8 cellular contexts compared by ENCODE assay signal in the genomic region with DNA sequence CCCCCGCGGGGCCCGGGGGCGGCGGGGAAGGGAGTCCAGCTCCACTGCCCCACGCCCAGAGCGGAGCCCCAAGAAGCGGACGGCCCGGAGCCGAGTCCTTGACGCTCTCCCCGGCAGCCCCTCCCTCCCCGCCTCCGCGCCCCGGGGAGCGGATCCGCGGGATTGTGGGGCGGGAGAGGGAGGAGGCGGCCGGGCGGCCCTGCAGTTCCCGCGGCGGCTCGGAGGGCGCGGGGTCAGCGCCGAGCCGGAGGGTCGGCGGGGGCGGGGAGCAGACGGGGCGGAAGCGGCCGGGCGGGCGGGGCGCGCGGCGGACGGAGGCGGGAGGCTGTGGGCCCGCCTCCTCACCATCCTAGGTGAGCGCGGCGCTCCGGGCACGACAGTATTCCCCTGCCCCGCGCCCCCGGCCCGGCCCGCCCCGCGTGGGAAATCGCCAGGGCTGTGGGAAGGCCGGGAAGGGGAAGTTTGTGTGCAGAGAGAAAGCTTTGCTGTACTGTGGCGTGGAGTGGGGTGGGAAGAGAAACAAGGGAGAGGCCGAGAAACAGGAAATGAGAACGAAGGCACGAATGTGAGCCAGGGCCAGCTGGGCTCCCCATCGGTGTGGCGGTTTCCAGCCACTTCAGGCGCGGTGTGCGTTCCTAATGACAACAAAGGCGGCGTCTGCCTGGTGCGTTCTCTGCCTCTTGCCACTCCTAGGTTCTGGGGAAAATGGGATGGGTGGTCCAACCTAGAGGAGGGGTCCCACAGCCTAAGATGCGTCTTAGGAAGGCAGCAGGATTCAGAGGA. TPM values are rescaled to one million over a fixed set of nuclear protein-coding genes. Genes with fewer than 3 reads are reported as not detected.
DNase-seq lines count a peak whose midpoint lies in the region; ATAC-seq lines count a peak whose summit lies in the region.

No MANE protein-coding gene starts in this region.

- DNase-seq in CD1c-positive myeloid dendritic cell (ENCODE audit: extremely low spot score) (peak; percentile 85), GM19240 (ENCODE audit: insufficient read length, low spot score) (peak; percentile 15), NCI-H82 treated with DMSO at 0.1 percent for 48 hours (lab: John Stamatoyannopoulos, UW; ENCODE audit: unreplicated experiment) (peak; percentile 63), activated T-cell treated with anti-CD3 and anti-CD28 coated beads for 4 hours (peak; percentile 27), myocyte (ENCODE audit: low read depth) (peak; percentile 78)
- peak; percentile 77 for DNase-seq in stimulated activated naive CD8-positive, alpha-beta T cell treated with anti-CD3 and anti-CD28 coated beads, Interleukin-15, Interleukin-2, amounts not matched to agents 100 U/mL and 50 U/mL, for 24 hours

- peak; percentile 35 for ATAC-seq in HG03378 (IDR thresholded peaks at IDR 0.05; ENCODE audit: unreplicated experiment)
- peak; percentile 53 for ATAC-seq in esophagus mucosa
- ATAC-seq in stimulated activated naive CD8-positive, alpha-beta T cell treated with anti-CD3 and anti-CD28 coated beads, Interleukin-15, Interleukin-2, amounts not matched to agents 100 U/mL and 50 U/mL, for 24 hours, result peak; percentile 14

RNA-seq across cellular contexts. Expression of gene KLF12, which starts 1.3 kb away (rescaled TPM):
- 0.88 TPM for total RNA-seq in esophagus mucosa
- total RNA-seq in myocyte, result 36.9 and 38.7 TPM in 2 replicates
- polyA plus RNA-seq in myocyte (2012), result 7.9 TPM

Comparison
In these comparisons a context has a peak if more than half of its experiments do, and no peak if none do; other contexts are left out.
1. Peak in every context shown above with its lines: DNase-seq and ATAC-seq.
2. DNase-seq: peak in every context shown above with its lines; median percentile 85 in CD1c-positive myeloid dendritic cell; 78 in myocyte; 77 in stimulated activated naive CD8-positive, alpha-beta T cell treated with anti-CD3 and anti-CD28 coated beads, Interleukin-15, Interleukin-2, amounts not matched to agents 100 U/mL and 50 U/mL, for 24 hours; 63 in NCI-H82 treated with DMSO at 0.1 percent for 48 hours; 27 in activated T-cell treated with anti-CD3 and anti-CD28 coated beads for 4 hours; 15 in GM19240.
3. RNA of gene KLF12, which starts 1.3 kb away (total RNA-seq): 36.9 to 38.7 TPM in myocyte; 0.88 TPM in esophagus mucosa (single experiment); every median in the first group is over 10 times any median in the second.